In genomic region chr15:101184830-101185229, GRCh38 we compare ENCODE assay signal across 15 cellular contexts.
"Had no signal": no experiment of that assay in that cellular context is flagged by ENCODE, and none has a peak within 500 bp of the region (broad histone marks: within the 10 kb centered on the region; RNA-seq: fewer than 3 reads in every experiment).

No MANE protein-coding gene starts in this region.

- H3K27ac Mint-ChIP-seq: T-helper 1 cell treated with Interleukin-12 subunit alpha and Interleukin-12 subunit beta and Interleukin-4 antibody, amounts not matched to agents 30 μg/mL and 1 μg/mL, for 36 hours had no signal

- H3K4me3 Mint-ChIP-seq: natural killer cell treated with Interleukin-12 subunit alpha and Interleukin-12 subunit beta and Interleukin-15 and Interleukin-18, amount 100 ng/mL, for 72 hours; T-helper 1 cell treated with Interleukin-12 subunit alpha and Interleukin-12 subunit beta and Interleukin-4 antibody, amounts not matched to agents 30 μg/mL and 1 μg/mL, for 36 hours had no signal

- ATAC-seq: activated CD4-positive, CD25-positive, alpha-beta regulatory T cell treated with anti-CD3 and anti-CD28 coated beads, Interleukin-2, amount 50 U/mL, for 24 hours; natural killer cell treated with Interleukin-12 subunit alpha and Interleukin-12 subunit beta and Interleukin-15 and Interleukin-18, amount 100 ng/mL, for 72 hours; stimulated activated naive CD8-positive, alpha-beta T cell treated with anti-CD3 and anti-CD28 coated beads, Interleukin-15, Interleukin-2, amounts not matched to agents 100 U/mL and 50 U/mL, for 24 hours had no signal

- H3K27me3 ChIP-seq: tibial artery, vagina had no signal

- DNase-seq: activated CD4-positive, alpha-beta T cell treated with anti-CD3 and anti-CD28 coated beads, Interleukin-2, amount 50 U/mL, for 4 hours; activated naive CD4-positive, alpha-beta T cell treated with anti-CD3 and anti-CD28 coated beads, Interleukin-2, amount 50 U/mL, for 16 hours; activated T-cell treated with anti-CD3 and anti-CD28 coated beads, Interleukin-2, amount 50 U/mL, for 1 hour; amniotic stem cell; foreskin fibroblast; nucleus accumbens; retina; stimulated activated CD4-positive, alpha-beta T cell treated with anti-CD3 and anti-CD28 coated beads, Interleukin-2, amount 100 ng/mL, for 24 hours; stimulated activated naive CD8-positive, alpha-beta T cell treated with anti-CD3 and anti-CD28 coated beads, Interleukin-15, Interleukin-2, amounts not matched to agents 100 U/mL and 50 U/mL, for 24 hours; substantia nigra; tibial artery had no signal

- H3K27ac ChIP-seq: tibial artery, vagina had no signal

- H3K4me3 ChIP-seq: tibial artery, vagina had no signal

- H3K27me3 Mint-ChIP-seq: natural killer cell treated with Interleukin-12 subunit alpha and Interleukin-12 subunit beta and Interleukin-15 and Interleukin-18, amount 100 ng/mL, for 72 hours had no signal

- H3K9me3 Mint-ChIP-seq: natural killer cell treated with Interleukin-12 subunit alpha and Interleukin-12 subunit beta and Interleukin-15 and Interleukin-18, amount 100 ng/mL, for 72 hours; T-helper 1 cell treated with Interleukin-12 subunit alpha and Interleukin-12 subunit beta and Interleukin-4 antibody, amounts not matched to agents 30 μg/mL and 1 μg/mL, for 36 hours had no signal

- H3K9me3 ChIP-seq: tibial artery, vagina had no signal

- H3K36me3 ChIP-seq: tibial artery, vagina had no signal
